ENCODE assay signal across 8 cellular contexts in the genomic region with DNA sequence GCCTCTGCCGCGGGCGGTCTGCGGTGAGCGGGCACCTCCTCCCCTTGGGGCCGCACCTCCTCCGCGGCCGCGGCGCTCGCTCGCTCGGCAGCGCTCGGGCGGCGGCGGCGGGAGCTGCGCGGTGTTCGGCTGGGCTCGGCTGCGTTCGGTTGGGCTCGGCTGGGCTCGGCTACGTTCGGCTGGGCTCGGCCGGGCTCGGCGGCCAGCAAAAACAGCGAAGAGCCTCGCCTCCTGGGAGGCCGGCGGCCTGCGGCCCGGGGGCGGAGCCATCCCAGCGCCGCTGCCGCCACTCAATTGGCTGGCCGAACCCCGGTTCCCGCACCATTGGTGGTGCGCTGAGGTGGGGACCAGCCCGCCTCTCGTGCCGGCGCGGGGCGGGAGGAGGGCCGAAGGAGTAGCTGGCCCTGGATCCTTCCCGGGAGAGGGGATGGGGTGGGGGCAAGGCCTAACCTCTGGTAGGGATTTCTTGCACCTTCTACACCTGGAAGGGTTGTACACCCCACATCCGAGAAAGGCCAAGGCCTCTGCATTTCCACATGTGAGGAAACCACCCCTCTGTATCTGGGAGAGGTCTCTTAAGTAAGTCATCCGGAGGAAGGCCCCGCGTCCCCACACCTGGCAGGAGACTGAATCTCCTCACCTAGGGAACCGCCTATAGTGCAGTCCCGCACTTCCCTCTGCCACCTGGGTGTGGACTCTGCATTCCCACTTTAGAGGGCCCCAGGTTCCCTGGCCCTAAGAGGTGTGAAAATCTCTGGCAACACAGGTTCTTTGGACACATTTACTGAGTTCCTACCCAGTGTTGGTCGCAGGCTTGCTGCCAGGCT. TPM values are rescaled to one million over a fixed set of nuclear protein-coding genes. Genes with fewer than 3 reads are reported as not detected.
DNase-seq lines count a peak whose midpoint lies in the region; ATAC-seq and TF ChIP-seq lines count a peak whose summit lies in the region.

Gene ENHO (minus strand): TSS at position 20 of the 827 bp plus-strand sequence. CDS start 1,295 bp downstream, outside the sequence.

- DNase-seq in Calu3: peak; percentile 87
- DNase-seq in Panc1 (ENCODE audit: low read depth, low spot score): no peak
- peak; percentile 85 for DNase-seq in activated T-helper 1 cell treated with Interleukin-2 at 50 U/mL for 16 hours (ENCODE audit: low read depth)
- DNase-seq in esophagus squamous epithelium (lab: John Stamatoyannopoulos, UW): peak; percentile 25
- DNase-seq in myocyte (ENCODE audit: low read depth): peak; percentile 81
- DNase-seq in stimulated activated CD8-positive, alpha-beta memory T cell treated with anti-CD3 and anti-CD28 coated beads, Interleukin-7, amount 100 ng/mL, for 1 hour (ENCODE audit: low read depth in 2 of 2): peak; percentile 79 to 83

- H3K27me3 ChIP-seq in Panc1 (ENCODE audit: control insufficient read depth, insufficient read depth, low read length) (peaks cover 2% of the 10 kb centered on the region), esophagus squamous epithelium (peaks cover 0 to 31% (median 0%) of the 10 kb centered on the region in 4 donors)

- H3K4me3 Mint-ChIP-seq in Calu3 (ENCODE audit: low read depth, unreplicated experiment): peak within 1 kb of the TSS; percentile 45
- H3K4me3 Mint-ChIP-seq in IgD-negative memory B cell: peak within 1 kb of the TSS; percentile 71 to 93 (median 82)

- H3K4me1 ChIP-seq in Panc1 (ENCODE audit: control insufficient read depth, insufficient read depth, low read length) (peaks cover 4% of the 10 kb centered on the region; the same call in 1 of the 2 replicates), esophagus squamous epithelium (peaks cover 3 to 14% (median 13%) of the 10 kb centered on the region in 3 donors)

- peak within 1 kb of the TSS; percentile 73 for H3K27ac ChIP-seq in Panc1 (ENCODE audit: low read length)
- peak within 1 kb of the TSS in 1 of 4 donors; percentile 28 for H3K27ac ChIP-seq in esophagus squamous epithelium

- no peaks in the 10 kb centered on the region for H3K36me3 Mint-ChIP-seq in Calu3 (ENCODE audit: insufficient read depth, unreplicated experiment)
- no peaks in the 10 kb centered on the region for H3K36me3 Mint-ChIP-seq in IgD-negative memory B cell

- H3K9me3 Mint-ChIP-seq in Calu3 (ENCODE audit: low read depth, unreplicated experiment) (no peaks in the 10 kb centered on the region), IgD-negative memory B cell (peaks cover 0 to 2% (median 0%) of the 10 kb centered on the region in 3 donors)

- BruUV-seq in Calu3 (replicated peaks; lab: Mats Ljungman, UMichigan): no TSS peak
- BruUV-seq in Panc1 (replicated peaks; lab: Mats Ljungman, UMichigan): no TSS peak

- ATAC-seq in GM21576 (IDR thresholded peaks at IDR 0.05; ENCODE audit: unreplicated experiment) (peak; percentile 84), Panc1 (peak; percentile 97)

- H3K4me3 ChIP-seq in Panc1 (ENCODE audit: low read depth in 2 of 2, low read length in 2 of 2) (peak within 1 kb of the TSS; percentile 51 to 62), esophagus squamous epithelium (peak within 1 kb of the TSS; percentile 29 to 71 (median 50))

- no peaks in the 10 kb centered on the region for H3K36me3 ChIP-seq in Panc1 (ENCODE audit: control insufficient read depth, insufficient read depth, low read length)
- H3K36me3 ChIP-seq in esophagus squamous epithelium: no peaks in the 10 kb centered on the region

- 20 to 42% methylated on average over 4 to 5 of the region's 63 CpGs for WGBS in esophagus squamous epithelium, 2 donors

- TF ChIP-seq CTCF in Calu3 (IDR thresholded peaks at IDR 0.05; ENCODE audit: unreplicated experiment) (no peak), Panc1 (IDR thresholded peaks at IDR 0.05) (no peak), esophagus squamous epithelium (IDR thresholded peaks at IDR 0.05) (no peak)

- in situ Hi-C loops in Panc1 (cut with HindIII; ENCODE audit: low pct_unique_long_range_greater_than_20kb, low sequenced_read_pairs): no loop called here

- H3K9me3 ChIP-seq in Panc1 (ENCODE audit: control insufficient read depth, insufficient read depth, low read depth, low read length) (no peaks in the 10 kb centered on the region), esophagus squamous epithelium (no peaks in the 10 kb centered on the region)

- H3K27me3 Mint-ChIP-seq in Calu3 (ENCODE audit: unreplicated experiment) (peaks cover 76% of the 10 kb centered on the region), IgD-negative memory B cell (peaks cover 8% of the 10 kb centered on the region)

- intact Hi-C loops in Calu3 (cut with micrococcal nuclease; ENCODE audit: unreplicated experiment) (no loop called here), Panc1 (cut with micrococcal nuclease; ENCODE audit: unreplicated experiment) (no loop called here), esophagus squamous epithelium (cut with DNase I) (no loop called here)

- TF ChIP-seq POLR2A in esophagus squamous epithelium (IDR thresholded peaks at IDR 0.05): no peak

- CTCF ChIA-PET in Calu3 (lab: Charles Lee) (no interaction called here), Panc1 (lab: Charles Lee) (interaction anchor here (0.8 to 1.5 kb wide), 2 partner anchors 25 to 119 kb away, joined by 3 read pairs; no protein-coding TSS in a partner anchor)

- no peak within 1 kb of the TSS for H3K27ac Mint-ChIP-seq in Calu3 (ENCODE audit: unreplicated experiment)
- peak within 1 kb of the TSS in 1 of 3 donors; percentile 39 for H3K27ac Mint-ChIP-seq in IgD-negative memory B cell

- H3K4me1 Mint-ChIP-seq in Calu3 (ENCODE audit: low read depth, unreplicated experiment): peaks cover 9% of the 10 kb centered on the region
- H3K4me1 Mint-ChIP-seq in IgD-negative memory B cell: peaks cover 0 to 11% (median 6%) of the 10 kb centered on the region in 3 donors

- POLR2A ChIA-PET in Panc1 (lab: Charles Lee): interaction anchor here (0.7 kb wide), 1 partner anchor 475 kb away, joined by 3 read pairs; no protein-coding TSS in a partner anchor

RNA-seq across cellular contexts. Expression of gene ENHO, which starts in this region (rescaled TPM):
- total RNA-seq in Calu3 (2022) (not detected in 2 replicates), Panc1 (2021; ENCODE audit: unreplicated experiment) (7.2 TPM), esophagus squamous epithelium (under 1 TPM in 1 of 4 donors, not detected in 3; 0.38 TPM), myocyte (0.21 and 0.35 TPM in 2 replicates)
- polyA plus RNA-seq in IgD-negative memory B cell: not detected
- polyA plus RNA-seq in Panc1 (2012; ENCODE audit: insufficient read length): 9.5 TPM
- 1.1 TPM for polyA plus RNA-seq in myocyte (2012)

Comparison
In these comparisons a context has a peak if more than half of its experiments do, and no peak if none do; other contexts are left out.
1. Peak in DNase-seq in Calu3; RNA of the gene not detected or under 1 TPM.
2. Peak in DNase-seq and H3K4me3 ChIP-seq in esophagus squamous epithelium; RNA of the gene not detected or under 1 TPM.